1 cellular context compared by ENCODE assay signal in the genomic region with DNA sequence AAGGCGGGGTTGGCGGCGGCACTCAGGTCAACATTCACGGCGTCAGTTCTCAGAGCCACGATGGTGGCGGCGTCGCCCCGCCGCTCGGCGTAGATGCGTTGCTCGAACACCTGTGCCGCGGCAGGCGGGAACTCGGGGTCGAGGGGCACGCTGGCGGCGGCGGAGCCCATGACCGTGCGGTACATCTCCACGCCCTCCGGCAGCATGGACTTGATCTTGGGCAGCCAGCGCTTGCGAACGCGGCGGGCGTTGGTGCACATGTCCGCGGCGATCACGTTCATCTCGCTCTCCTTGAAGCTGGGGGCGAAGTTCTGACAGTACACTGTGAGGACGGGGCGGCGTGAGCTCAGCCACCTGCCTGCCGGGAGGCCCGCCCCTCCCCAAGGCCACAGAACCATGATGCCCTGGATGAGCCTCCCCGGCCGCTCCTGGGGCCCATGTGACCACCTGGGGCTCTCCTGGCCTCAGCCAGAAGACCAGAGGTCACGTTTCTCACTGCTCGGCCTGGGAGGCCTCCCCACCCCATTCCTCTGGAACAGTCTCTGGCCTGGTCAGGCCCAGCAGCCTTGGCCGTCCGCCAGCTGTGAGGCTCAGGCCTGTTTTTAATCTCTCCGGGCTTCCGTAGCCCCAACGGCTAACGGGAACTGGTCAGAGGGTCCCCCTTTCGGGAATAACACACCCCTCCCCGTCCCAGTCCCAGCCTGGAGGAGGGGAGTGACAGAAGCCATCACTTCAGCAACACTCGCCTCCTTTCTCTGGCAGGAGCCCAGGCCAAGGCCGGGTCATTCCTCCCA.
TF ChIP-seq lines count a peak whose summit lies in the region.

No MANE protein-coding gene starts in this region.

TF ChIP-seq in liver, 16 proteins besides CTCF, POLR2A, EP300 and RAD21 (continued from another document):
- TF ChIP-seq REST (IDR thresholded peaks at IDR 0.05) (peak; percentile 39), FOXA1 (IDR thresholded peaks at IDR 0.05) (no peak), JUND (IDR thresholded peaks at IDR 0.05) (no peak), GABPA (IDR thresholded peaks at IDR 0.05 in 1 of 2, conservative IDR thresholded peaks at IDR 0.05 in 1 of 2) (no peak)
